Comparison of ENCODE assay signal across 1 cellular context in the genomic region with DNA sequence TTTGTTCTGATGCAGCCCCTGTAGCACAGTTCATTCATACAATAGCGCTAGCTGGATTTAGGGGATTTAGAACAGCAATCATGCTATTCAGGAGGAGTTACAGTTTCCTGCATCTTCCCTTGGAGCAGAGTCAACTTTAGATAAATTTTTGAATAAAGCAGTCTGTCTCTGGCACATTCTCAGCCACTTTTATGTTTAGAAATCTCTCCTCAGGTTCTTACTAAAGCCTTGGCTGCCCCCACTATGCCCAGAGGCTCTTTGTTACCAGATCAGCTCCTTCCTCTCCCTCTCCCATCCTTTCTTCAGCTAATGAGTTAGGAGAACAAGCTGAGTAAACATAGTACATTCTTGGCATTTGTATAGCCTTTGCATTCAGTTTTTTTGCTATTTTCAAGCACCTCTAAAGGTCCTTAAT.
TF ChIP-seq lines count a peak whose summit lies in the region.

No MANE protein-coding gene starts in this region.

TF ChIP-seq in GM23338, 12 proteins besides CTCF, POLR2A, EP300 and RAD21 (continued from another document):
- no peak for TF ChIP-seq REST (IDR thresholded peaks at IDR 0.05; ENCODE audit: unreplicated experiment)
- no peak for TF ChIP-seq EZH2 (IDR thresholded peaks at IDR 0.05; ENCODE audit: low read depth, unreplicated experiment)
